Comparison of ENCODE assay signal across 28 cellular contexts in the genomic region with DNA sequence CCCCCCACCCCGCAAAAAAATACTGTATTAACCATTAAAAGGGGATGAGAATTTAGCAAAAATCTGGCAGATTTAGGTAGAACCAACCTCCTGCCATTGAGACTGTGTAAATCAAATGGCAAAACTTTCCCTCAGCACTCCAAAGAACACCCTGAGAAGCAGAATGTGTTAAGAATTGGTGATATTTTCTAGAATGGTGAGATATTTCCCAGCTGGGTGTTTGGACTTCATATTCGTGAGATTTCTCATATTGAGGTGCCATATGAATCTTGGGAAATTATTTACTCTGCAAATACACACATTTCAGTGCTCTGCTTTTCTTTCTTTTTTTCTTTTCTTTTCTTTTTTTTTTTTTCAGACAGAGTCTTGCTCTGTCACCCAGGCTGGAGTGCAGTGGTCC.
"Had no signal": no experiment of that assay in that cellular context is flagged by ENCODE, and none has a peak within 500 bp of the region (broad histone marks: within the 10 kb centered on the region; RNA-seq: fewer than 3 reads in every experiment).

No MANE protein-coding gene starts in this region.

- DNase-seq: colonic mucosa; cortex of kidney; dermis blood vessel endothelial cell; dorsolateral prefrontal cortex; effector CD4-positive, alpha-beta T cell; effector CD8-positive, alpha-beta T cell; effector memory CD4-positive, alpha-beta T cell; effector memory CD8-positive, alpha-beta T cell; endodermal cell; erythroblast; esophagus squamous epithelium; foreskin fibroblast; foreskin keratinocyte; foreskin melanocyte; gastrocnemius medialis; glutamatergic neuron; head of caudate nucleus; heart left ventricle; heart right ventricle had no signal

- H3K9me3 ChIP-seq: colonic mucosa, esophagus muscularis mucosa, esophagus squamous epithelium, gastrocnemius medialis, gastroesophageal sphincter, heart left ventricle, heart right ventricle had no signal

- H3K36me3 ChIP-seq: colonic mucosa, esophagus squamous epithelium, gastrocnemius medialis, gastroesophageal sphincter had no signal

- ATAC-seq: effector memory CD8-positive, alpha-beta T cell; esophagus mucosa; foreskin keratinocyte; gastrocnemius medialis; gastroesophageal sphincter; heart left ventricle; heart right ventricle had no signal

- H3K4me1 ChIP-seq: colonic mucosa, esophagus muscularis mucosa, foreskin keratinocyte, gastroesophageal sphincter had no signal

- H3K27me3 ChIP-seq: colonic mucosa, dorsolateral prefrontal cortex, esophagus muscularis mucosa, esophagus squamous epithelium, foreskin keratinocyte, gastrocnemius medialis, gastroesophageal sphincter, heart left ventricle, heart right ventricle had no signal

- H3K27ac ChIP-seq: colonic mucosa, coronary artery, dorsolateral prefrontal cortex, epithelial cell of prostate, esophagus muscularis mucosa, esophagus squamous epithelium, foreskin keratinocyte, gastrocnemius medialis, gastroesophageal sphincter, heart left ventricle, heart right ventricle had no signal

- H3K4me3 ChIP-seq: colonic mucosa, coronary artery, dorsolateral prefrontal cortex, esophagus muscularis mucosa, esophagus squamous epithelium, gastrocnemius medialis, gastroesophageal sphincter, heart left ventricle, heart right ventricle had no signal

- FAIRE-seq: colon, endometrium, endothelial cell of umbilical vein, frontal cortex had no signal
